In genomic region chr7:107043916-107044346, GRCh38 we compare ENCODE assay signal across 8 cellular contexts. TPM values are rescaled to one million over a fixed set of nuclear protein-coding genes. Genes with fewer than 3 reads are reported as not detected.
DNase-seq lines count a peak whose midpoint lies in the region; ATAC-seq, FAIRE-seq and TF ChIP-seq lines count a peak whose summit lies in the region.

No MANE protein-coding gene starts in this region.

- no peaks in the 10 kb centered on the region for H3K9me3 Mint-ChIP-seq in CD8-positive, alpha-beta memory T cell
- H3K9me3 Mint-ChIP-seq in endodermal cell (peaks cover 18% of the 10 kb centered on the region), osteocyte (ENCODE audit: unreplicated experiment) (no peaks in the 10 kb centered on the region)

- H4K20me1 ChIP-seq in MM.1S (ENCODE audit: insufficient read depth, low read length) = no peaks in the 10 kb centered on the region

- peaks cover 0 to 1% (median 0%) of the 10 kb centered on the region in 3 donors for H3K36me3 Mint-ChIP-seq in CD8-positive, alpha-beta memory T cell
- H3K36me3 Mint-ChIP-seq in endodermal cell (ENCODE audit: low read depth) (no peaks in the 10 kb centered on the region), osteocyte (ENCODE audit: unreplicated experiment) (no peaks in the 10 kb centered on the region)

- H3K27me3 Mint-ChIP-seq in CD8-positive, alpha-beta memory T cell = peaks cover 17 to 35% of the 10 kb centered on the region in 2 donors
- H3K27me3 Mint-ChIP-seq in endodermal cell (ENCODE audit: insufficient read depth) (peaks cover 29% of the 10 kb centered on the region), osteocyte (ENCODE audit: unreplicated experiment) (peaks cover 7% of the 10 kb centered on the region)

- WGBS in endodermal cell (ENCODE audit: insufficient coverage in 1 of 2, insufficient read length in 1 of 2), 2 experiments = 68 to 82% methylated on average over 6 of the region's 6 CpGs

- TF ChIP-seq CTCF in MM.1S (IDR thresholded peaks at IDR 0.05; ENCODE audit: low read length) (no peak), endodermal cell (conservative IDR thresholded peaks at IDR 0.05) (no peak), osteocyte (IDR thresholded peaks at IDR 0.05) (no peak), omental fat pad (IDR thresholded peaks at IDR 0.05) (no peak)

- DNase-seq in CD8-positive, alpha-beta memory T cell = no peak
- DNase-seq in MM.1S (no peak), endodermal cell (no peak), osteocyte (ENCODE audit: extremely low spot score, unreplicated experiment) (no peak), omental fat pad (ENCODE audit: low spot score) (no peak), RCC 7860 (ENCODE audit: low spot score) (no peak), middle frontal gyrus (ENCODE audit: extremely low spot score, low spot score) (no peak), NCI-H82 treated with DMSO at 0.1 percent for 48 hours (lab: John Stamatoyannopoulos, UW; ENCODE audit: unreplicated experiment) (no peak)

- peak overlapping the region; percentile 61 to 97 (median 75) for H3K4me3 Mint-ChIP-seq in CD8-positive, alpha-beta memory T cell
- H3K4me3 Mint-ChIP-seq in endodermal cell (peak overlapping the region; percentile 44), osteocyte (ENCODE audit: unreplicated experiment) (peak overlapping the region; percentile 66)

- H3K4me2 ChIP-seq in MM.1S (ENCODE audit: low read depth, low read length) = peak overlapping the region; percentile 68

- H3K27me3 ChIP-seq in CD8-positive, alpha-beta memory T cell (ENCODE audit: insufficient read depth, low read length, poor library complexity, severe bottlenecking) = peaks cover 9% of the 10 kb centered on the region
- H3K27me3 ChIP-seq in MM.1S (replicated peaks; ENCODE audit: insufficient read depth, low read length) = 0 out of 2 replicates have a peak, but pooled peaks cover 9% of the 10 kb centered on the region
- H3K27me3 ChIP-seq in endodermal cell (ENCODE audit: control insufficient read depth, insufficient read depth, low read length, poor library complexity, severe bottlenecking) = peaks cover 15% of the 10 kb centered on the region

- H3K79me2 ChIP-seq in MM.1S (ENCODE audit: low read length) = no peaks in the 10 kb centered on the region

- peak overlapping the region; percentile 75 for H2AFZ ChIP-seq in MM.1S (ENCODE audit: low read length)

- FAIRE-seq in RCC 7860 (lab: Jason Lieb, UNC) = no peak

- H3K4me1 ChIP-seq in CD8-positive, alpha-beta memory T cell (ENCODE audit: insufficient read depth, low read length) = peaks cover 11% of the 10 kb centered on the region
- H3K4me1 ChIP-seq in MM.1S (ENCODE audit: low read length) = peaks cover 5% of the 10 kb centered on the region; the same call in 1 of the 2 replicates
- H3K4me1 ChIP-seq in endodermal cell (ENCODE audit: control insufficient read depth, insufficient read depth, low read length) = peaks cover 4% of the 10 kb centered on the region

- POLR2A ChIA-PET in CD8-positive, alpha-beta memory T cell (lab: Charles Lee) = no interaction called here

- H3K9ac ChIP-seq in MM.1S (ENCODE audit: low read length) = peak overlapping the region; percentile 19; the same call in 1 of the 2 replicates
- H3K9ac ChIP-seq in endodermal cell (ENCODE audit: extremely low read depth, low read length, poor library complexity, severe bottlenecking) = peak overlapping the region; percentile 16

- H3K9me3 ChIP-seq in CD8-positive, alpha-beta memory T cell (ENCODE audit: low read length) = no peaks in the 10 kb centered on the region
- H3K9me3 ChIP-seq in MM.1S (replicated peaks; ENCODE audit: insufficient read depth, low read length) (no peaks in the 10 kb centered on the region), endodermal cell (ENCODE audit: control insufficient read depth, low read length) (peaks cover 14% of the 10 kb centered on the region)

- CTCF ChIA-PET in CD8-positive, alpha-beta memory T cell (lab: Charles Lee) = no interaction called here

- H3K27ac Mint-ChIP-seq in CD8-positive, alpha-beta memory T cell = peak overlapping the region in 7 of 8 donors; percentile 3 to 92 (median 15)
- H3K27ac Mint-ChIP-seq in endodermal cell (no peak overlapping the region), osteocyte (ENCODE audit: unreplicated experiment) (peak overlapping the region; percentile 14)

- peak overlapping the region; percentile 24 for H3K27ac ChIP-seq in CD8-positive, alpha-beta memory T cell (ENCODE audit: low read depth, low read length)
- H3K27ac ChIP-seq in MM.1S (ENCODE audit: low read length) (no peak overlapping the region), endodermal cell (ENCODE audit: low read depth, low read length) (peak overlapping the region; percentile 3)

- H3K4me3 ChIP-seq in CD8-positive, alpha-beta memory T cell (ENCODE audit: low read length) = peak overlapping the region; percentile 58
- H3K4me3 ChIP-seq in MM.1S (ENCODE audit: low read length) (peak overlapping the region; percentile 62), endodermal cell (ENCODE audit: low read length) (peak overlapping the region; percentile 76)

- peaks cover 3% of the 10 kb centered on the region; the same call in 1 of the 2 replicates for H3F3A ChIP-seq in MM.1S (ENCODE audit: insufficient read depth, low read length)

- ATAC-seq in omental fat pad (ENCODE audit: low FRiP score) = no peak

- no peaks in the 10 kb centered on the region for H3K36me3 ChIP-seq in CD8-positive, alpha-beta memory T cell (ENCODE audit: insufficient read depth, low read length)
- H3K36me3 ChIP-seq in MM.1S (replicated peaks; ENCODE audit: insufficient read depth, low read length) (no peaks in the 10 kb centered on the region), endodermal cell (ENCODE audit: control insufficient read depth, insufficient read depth, low read length) (no peaks in the 10 kb centered on the region)

- peaks cover 8 to 15% (median 11%) of the 10 kb centered on the region in 3 donors for H3K4me1 Mint-ChIP-seq in CD8-positive, alpha-beta memory T cell
- H3K4me1 Mint-ChIP-seq in endodermal cell (peaks cover 6% of the 10 kb centered on the region), osteocyte (ENCODE audit: unreplicated experiment) (peaks cover 17% of the 10 kb centered on the region)

- no peaks in the 10 kb centered on the region for H3K9me2 ChIP-seq in MM.1S (replicated peaks; ENCODE audit: insufficient read depth, low read length)

RNA-seq across cellular contexts. Expression of gene PRKAR2B, which starts 0.6 kb away (rescaled TPM):
- 1 to 10 TPM; 1.1 to 1.2 TPM for total RNA-seq in CD8-positive, alpha-beta memory T cell
- polyA plus RNA-seq in CD8-positive, alpha-beta memory T cell = 0.93 TPM
- total RNA-seq in endodermal cell (10 to 100 TPM in 1 of 2 donors, 1 to 10 TPM in 1; 7.3 to 10.2 TPM), osteocyte (3.3 and 3.4 TPM in 2 replicates), omental fat pad (100 to 1,000 TPM in 3 of 4 donors, 10 to 100 TPM in 1; 97.3 to 411 (median 236) TPM)
- 15.0 TPM for polyA plus RNA-seq in endodermal cell (2013, experiment 1 of 2)
- polyA plus RNA-seq in endodermal cell (2013, experiment 2 of 2) = 14.4 TPM

Comparison
In these comparisons a context has a peak if more than half of its experiments do, and no peak if none do; other contexts are left out.
1. RNA of gene PRKAR2B, which starts 0.6 kb away (total RNA-seq): 97.3 to 411 TPM in omental fat pad; 7.3 to 10.2 TPM in endodermal cell, 3.3 to 3.4 TPM in osteocyte and 1.1 to 1.2 TPM in CD8-positive, alpha-beta memory T cell; every median in the first group is over 4 times any median in the second.
2. Peak in every context shown above with its lines, with median percentiles within 50 percentile points of each other: H3K4me3 ChIP-seq and H3K4me3 Mint-ChIP-seq.